In the genomic region with DNA sequence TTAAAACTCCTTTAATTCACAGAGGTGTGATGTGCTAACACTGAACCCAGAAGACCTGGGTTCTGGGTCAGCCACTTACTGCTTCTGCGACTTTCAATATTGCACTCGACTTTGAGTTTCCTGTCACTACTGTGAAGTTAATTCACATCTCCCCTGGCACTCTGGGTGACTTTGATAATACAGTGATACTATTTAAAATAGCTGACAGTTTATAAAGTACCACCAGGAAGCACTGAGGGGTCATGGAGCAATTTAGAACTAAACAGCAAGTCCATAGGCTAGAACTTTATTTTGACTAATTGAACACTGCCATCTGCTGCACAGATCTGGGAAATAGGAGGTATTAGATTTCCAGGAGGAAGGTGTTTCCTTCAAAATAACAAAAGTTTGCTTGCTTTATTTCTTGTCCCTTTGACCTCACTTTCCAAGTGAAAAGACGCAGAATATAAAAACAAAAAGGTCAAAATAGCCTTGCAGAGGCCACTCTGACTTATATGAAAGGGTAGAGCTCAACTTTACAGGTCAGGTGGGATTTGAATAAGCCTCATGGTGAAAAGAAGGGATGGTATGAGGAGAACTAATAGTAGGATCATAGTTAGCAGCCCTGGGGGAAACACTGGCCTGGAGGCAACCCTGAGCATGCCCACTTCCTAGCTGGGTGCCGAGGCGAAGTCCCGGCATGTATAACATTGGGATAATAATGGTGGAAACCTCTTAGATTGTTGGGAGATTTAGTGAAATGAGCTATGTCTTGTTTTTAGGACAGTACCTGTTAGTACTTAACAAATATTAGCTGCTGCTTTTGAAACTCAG, we compare ENCODE assay signal across 8 cellular contexts. TPM values are rescaled to one million over a fixed set of nuclear protein-coding genes. Genes with fewer than 3 reads are reported as not detected.
DNase-seq lines count a peak whose midpoint lies in the region; ATAC-seq and TF ChIP-seq lines count a peak whose summit lies in the region.

No MANE protein-coding gene starts in this region.

- POLR2A ChIA-PET in GM10248 (lab: Yijun Ruan, JAX), result no interaction called here

- H3K9me3 ChIP-seq in mucosa of descending colon, result no peaks in the 10 kb centered on the region

- no peak overlapping the region for H3K4me3 ChIP-seq in mucosa of descending colon

- TF ChIP-seq CTCF in GM10248 (IDR thresholded peaks at IDR 0.05; ENCODE audit: control extremely low read depth, extremely low read depth, low read depth, missing control alignments) (peak; percentile 32), mucosa of descending colon (IDR thresholded peaks at IDR 0.05) (no peak)

- peak; percentile 51 for ATAC-seq in mucosa of descending colon
- ATAC-seq in HG02642 (IDR thresholded peaks at IDR 0.05; ENCODE audit: poor library complexity, unreplicated experiment), result no peak
- ATAC-seq in GM21528 (IDR thresholded peaks at IDR 0.05; ENCODE audit: low FRiP score, unreplicated experiment), result no peak

- intact Hi-C loops in mucosa of descending colon (cut with DNase I, micrococcal nuclease), result loop anchor here (2.0 to 5.0 kb wide), 2 partner anchors 241 to 247 kb away; no protein-coding TSS in a partner anchor

- CTCF ChIA-PET in GM10248 (lab: Yijun Ruan, JAX), result interaction anchor here (1.0 to 3.1 kb wide), 11 partner anchors 10 to 390 kb away, joined by 3 to 23 read pairs (median 6); no protein-coding TSS in a partner anchor

- DNase-seq in AG08396 (ENCODE audit: low spot score), result peak; percentile 39
- DNase-seq in GM10248 (ENCODE audit: extremely low spot score), result peak; percentile 18
- peak; percentile 15 for DNase-seq in NCI-H526 treated with DMSO at 0.1 percent for 48 hours (lab: John Stamatoyannopoulos, UW)
- DNase-seq in dermis blood vessel endothelial cell, result peak; percentile 66
- peak in 1 of 3 donors; percentile 73 for DNase-seq in mucosa of descending colon
- no peak for DNase-seq in activated naive CD4-positive, alpha-beta T cell (lab: John Stamatoyannopoulos, UW)

- no peaks in the 10 kb centered on the region for H3K4me1 ChIP-seq in mucosa of descending colon (ENCODE audit: low read depth)

- H3K36me3 ChIP-seq in mucosa of descending colon (ENCODE audit: low read depth), result no peaks in the 10 kb centered on the region

RNA-seq across cellular contexts. Expression of gene ZNF518B, which starts 53.4 kb away (rescaled TPM):
- total RNA-seq in dermis blood vessel endothelial cell (43.7 and 46.7 TPM in 2 replicates), mucosa of descending colon (10 to 100 TPM in 2 of 3 donors, 1 to 10 TPM in 1; 9.9 to 34.4 (median 19.5) TPM)

Comparison
In these comparisons a context has a peak if more than half of its experiments do, and no peak if none do; other contexts are left out.
1. DNase-seq: peak in AG08396 (single experiment), GM10248 (single experiment), NCI-H526 treated with DMSO at 0.1 percent for 48 hours (single experiment) and dermis blood vessel endothelial cell (single experiment); none in activated naive CD4-positive, alpha-beta T cell (0 of 4).